Comparison of ENCODE assay signal across 1 cellular context in genomic region chr6:84408028-84408427, GRCh38.
TF ChIP-seq lines count a peak whose summit lies in the region.

No MANE protein-coding gene starts in this region.

TF ChIP-seq in HepG2, 621 proteins besides CTCF, POLR2A, EP300 and RAD21 (continued from another document):
- TF ChIP-seq ZBTB40 (IDR thresholded peaks at IDR 0.05): peak; percentile 36; the same call in 1 of the 2 replicates
- TF ChIP-seq ZBTB40 (CRISPR knock-in tag; IDR thresholded peaks at IDR 0.05): peak; percentile 48; the same call in 1 of the 2 replicates
- no peak for TF ChIP-seq ZSCAN9 (CRISPR knock-in tag; IDR thresholded peaks at IDR 0.05; ENCODE audit: borderline replicate concordance)
- TF ChIP-seq SSRP1 (CRISPR knock-in tag; IDR thresholded peaks at IDR 0.05): no peak
- TF ChIP-seq ZNF383 (CRISPR knock-in tag; IDR thresholded peaks at IDR 0.05; ENCODE audit: borderline replicate concordance): no peak
